ENCODE assay signal across 27 cellular contexts in genomic region chr18:21513741-21514140, GRCh38.
"Had no signal": no experiment of that assay in that cellular context is flagged by ENCODE, and none has a peak within 500 bp of the region (broad histone marks: within the 10 kb centered on the region; RNA-seq: fewer than 3 reads in every experiment).

No MANE protein-coding gene starts in this region.

- H3K4me1 ChIP-seq: neural progenitor cell, parathyroid adenoma, right atrium auricular region, spleen, suprapubic skin, tibial artery had no signal

- H3K27me3 ChIP-seq: cardiac muscle cell, dorsolateral prefrontal cortex, neural progenitor cell, right atrium auricular region, spleen, suprapubic skin, tibial artery had no signal

- H3K9me3 ChIP-seq: right atrium auricular region, tibial artery had no signal

- H3K27ac ChIP-seq: cardiac muscle cell, coronary artery, dorsolateral prefrontal cortex, neural progenitor cell, parathyroid adenoma, right atrium auricular region, spleen, suprapubic skin, tibial artery had no signal

- H3K4me3 ChIP-seq: cardiac muscle cell, coronary artery, dorsolateral prefrontal cortex, neural progenitor cell, right atrium auricular region, spleen, suprapubic skin, tibial artery had no signal

- DNase-seq: activated B cell treated with CpG ODN at 0.5 μM for 24 hours; activated CD8-positive, alpha-beta memory T cell treated with anti-CD3 and anti-CD28 coated beads, Interleukin-2, amount 10 ng/mL, durations not matched to agents 7 days and 5 days; activated CD8-positive, alpha-beta T cell treated with anti-CD3 and anti-CD28 coated beads, Interleukin-2, amount 10 ng/mL, durations not matched to agents 7 days and 5 days; activated naive CD8-positive, alpha-beta T cell treated with anti-CD3 and anti-CD28 coated beads, Interleukin-2, amount 50 U/mL, for 24 hours; activated T-cell treated with anti-CD3 and anti-CD28 coated beads, Interleukin-2, amount 50 U/mL, for 48 hours; cerebellar nuclear complex; dorsolateral prefrontal cortex; effector memory CD4-positive, alpha-beta T cell; head of caudate nucleus; hippocampal formation; kidney; left colon; midbrain; naive thymus-derived CD8-positive, alpha-beta T cell; occipital lobe; spleen; stimulated activated naive CD4-positive, alpha-beta T cell; SW 1271; T1000; tibial artery had no signal

- FAIRE-seq: kidney, urothelium cell line had no signal

- ATAC-seq: activated CD8-positive, alpha-beta memory T cell treated with anti-CD3 and anti-CD28 coated beads, Interleukin-2, amount 10 ng/mL, durations not matched to agents 7 days and 5 days; activated CD8-positive, alpha-beta T cell treated with anti-CD3 and anti-CD28 coated beads, Interleukin-2, amount 10 ng/mL, durations not matched to agents 7 days and 5 days; activated naive CD8-positive, alpha-beta T cell treated with anti-CD3 and anti-CD28 coated beads, Interleukin-2, amount 50 U/mL, for 24 hours; left colon; naive thymus-derived CD8-positive, alpha-beta T cell had no signal
